8 cellular contexts compared by ENCODE assay signal in the genomic region with DNA sequence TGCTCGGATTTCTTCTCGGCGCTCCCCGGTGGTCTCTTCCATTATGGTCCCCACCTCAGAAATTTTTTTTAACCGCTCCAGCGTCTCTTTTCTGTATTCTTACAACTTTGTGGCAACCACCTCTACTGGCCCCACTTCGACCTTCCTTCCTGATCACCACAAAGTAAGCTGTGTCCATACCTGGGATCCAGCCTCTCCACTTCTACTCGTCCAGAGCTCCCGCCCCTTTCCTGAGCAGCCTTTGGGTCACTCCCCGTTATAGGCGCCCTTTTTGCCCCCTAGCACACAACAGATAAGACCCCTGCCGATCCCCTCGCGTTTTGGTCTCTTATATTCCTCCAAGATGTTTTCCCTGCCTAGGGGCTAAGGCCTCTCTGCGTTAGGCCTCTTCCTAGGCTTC. TPM values are rescaled to one million over a fixed set of nuclear protein-coding genes. Genes with fewer than 3 reads are reported as not detected.
DNase-seq lines count a peak whose midpoint lies in the region; ATAC-seq, FAIRE-seq and TF ChIP-seq lines count a peak whose summit lies in the region.

No MANE protein-coding gene starts in this region.

- no peak for DNase-seq in activated naive CD4-positive, alpha-beta T cell treated with anti-CD3 and anti-CD28 coated beads, Interleukin-2, amount 50 U/mL, for 16 hours
- DNase-seq in WTC11 (ENCODE audit: low spot score) (no peak), iPS DF 6.9 (ENCODE audit: low read depth, low spot score) (no peak), CD1c-positive myeloid dendritic cell (ENCODE audit: extremely low spot score) (no peak), GM19239 (ENCODE audit: insufficient read length, low spot score) (no peak)
- no peak for DNase-seq in stimulated activated naive B cell treated with anti-CD40 and anti-IgM and Interleukin-4, amounts not matched to agents 10 μg/mL and 1 μg/mL and 100 μg/mL, for 72 hours
- DNase-seq in activated effector memory CD4-positive, alpha-beta T cell treated with Interleukin-2 at 50 U/mL for 16 hours = no peak

- H3K36me3 Mint-ChIP-seq in activated naive CD4-positive, alpha-beta T cell treated with anti-CD3 and anti-CD28 coated beads, Interleukin-2, amount 50 U/mL, for 24 hours = peaks cover 46% of the 10 kb centered on the region
- peaks cover 52% of the 10 kb centered on the region for H3K36me3 Mint-ChIP-seq in WTC11
- peaks cover 53 to 69% of the 10 kb centered on the region in 2 donors for H3K36me3 Mint-ChIP-seq in stimulated activated naive B cell treated with anti-CD40 and anti-IgM and Interleukin-4, amounts not matched to agents 10 μg/mL and 1 μg/mL and 100 μg/mL, for 72 hours

- POLR2A ChIA-PET in WTC11 (lab: Charles Lee) = no interaction called here

- peaks cover 4% of the 10 kb centered on the region; the same call in 1 of the 2 replicates for H3K36me3 ChIP-seq in iPS DF 6.9 (ENCODE audit: control insufficient read depth, insufficient read depth, low read length)

- H3K27me3 Mint-ChIP-seq in activated naive CD4-positive, alpha-beta T cell treated with anti-CD3 and anti-CD28 coated beads, Interleukin-2, amount 50 U/mL, for 24 hours = no peaks in the 10 kb centered on the region
- H3K27me3 Mint-ChIP-seq in WTC11 (ENCODE audit: low read depth) = no peaks in the 10 kb centered on the region
- no peaks in the 10 kb centered on the region for H3K27me3 Mint-ChIP-seq in stimulated activated naive B cell treated with anti-CD40 and anti-IgM and Interleukin-4, amounts not matched to agents 10 μg/mL and 1 μg/mL and 100 μg/mL, for 72 hours

- no peaks in the 10 kb centered on the region for H3K27me3 ChIP-seq in iPS DF 6.9 (ENCODE audit: control insufficient read depth, insufficient read depth, low read length)

- FAIRE-seq in GM19239 (lab: Jason Lieb, UNC) = no peak

- no CpG with 5 or more reads among the region's 15 CpGs for WGBS in iPS DF 6.9 (ENCODE audit: insufficient coverage, insufficient read length)

- H3K27ac Mint-ChIP-seq in activated naive CD4-positive, alpha-beta T cell treated with anti-CD3 and anti-CD28 coated beads, Interleukin-2, amount 50 U/mL, for 24 hours = peak overlapping the region; percentile 97
- peak overlapping the region; percentile 93 for H3K27ac Mint-ChIP-seq in WTC11
- peak overlapping the region; percentile 99 for H3K27ac Mint-ChIP-seq in stimulated activated naive B cell treated with anti-CD40 and anti-IgM and Interleukin-4, amounts not matched to agents 10 μg/mL and 1 μg/mL and 100 μg/mL, for 72 hours

- no peaks in the 10 kb centered on the region for H3K9me3 ChIP-seq in iPS DF 6.9 (ENCODE audit: control insufficient read depth, insufficient read depth, low read length)

- no peak for TF ChIP-seq CTCF in WTC11 (IDR thresholded peaks at IDR 0.05)

- peak; percentile 38 for ATAC-seq in WTC11
- ATAC-seq in stimulated activated naive B cell treated with anti-CD40 and anti-IgM and Interleukin-4, amounts not matched to agents 10 μg/mL and 1 μg/mL and 100 μg/mL, for 72 hours (replicated peaks) = peak in 1 of 2 donors; percentile 1

- peaks cover 41% of the 10 kb centered on the region for H3K4me1 Mint-ChIP-seq in activated naive CD4-positive, alpha-beta T cell treated with anti-CD3 and anti-CD28 coated beads, Interleukin-2, amount 50 U/mL, for 24 hours
- H3K4me1 Mint-ChIP-seq in WTC11 = peaks cover 11% of the 10 kb centered on the region
- H3K4me1 Mint-ChIP-seq in stimulated activated naive B cell treated with anti-CD40 and anti-IgM and Interleukin-4, amounts not matched to agents 10 μg/mL and 1 μg/mL and 100 μg/mL, for 72 hours = peaks cover 21 to 46% of the 10 kb centered on the region in 2 donors

- no peak overlapping the region for H3K27ac ChIP-seq in iPS DF 6.9 (ENCODE audit: low read length)

- peaks cover 4% of the 10 kb centered on the region for H3K9me3 Mint-ChIP-seq in activated naive CD4-positive, alpha-beta T cell treated with anti-CD3 and anti-CD28 coated beads, Interleukin-2, amount 50 U/mL, for 24 hours
- H3K9me3 Mint-ChIP-seq in WTC11 = peaks cover 15% of the 10 kb centered on the region
- H3K9me3 Mint-ChIP-seq in stimulated activated naive B cell treated with anti-CD40 and anti-IgM and Interleukin-4, amounts not matched to agents 10 μg/mL and 1 μg/mL and 100 μg/mL, for 72 hours = peaks cover 0 to 5% of the 10 kb centered on the region in 2 donors

- peak overlapping the region; percentile 97 for H3K4me3 Mint-ChIP-seq in activated naive CD4-positive, alpha-beta T cell treated with anti-CD3 and anti-CD28 coated beads, Interleukin-2, amount 50 U/mL, for 24 hours
- peak overlapping the region; percentile 95 for H3K4me3 Mint-ChIP-seq in WTC11
- peak overlapping the region; percentile 95 to 98 for H3K4me3 Mint-ChIP-seq in stimulated activated naive B cell treated with anti-CD40 and anti-IgM and Interleukin-4, amounts not matched to agents 10 μg/mL and 1 μg/mL and 100 μg/mL, for 72 hours

- CTCF ChIA-PET in WTC11 (lab: Charles Lee) = no interaction called here

- 0 out of 2 replicates have a peak, but pooled peaks cover 2% of the 10 kb centered on the region for H3K4me1 ChIP-seq in iPS DF 6.9 (ENCODE audit: control insufficient read depth, insufficient read depth, low read length)

- H3K4me3 ChIP-seq in iPS DF 6.9 (ENCODE audit: low read length) = peak overlapping the region; percentile 78

TF ChIP-seq in WTC11, 78 proteins besides CTCF, POLR2A, EP300 and RAD21:
- TF ChIP-seq, protein P1, sequence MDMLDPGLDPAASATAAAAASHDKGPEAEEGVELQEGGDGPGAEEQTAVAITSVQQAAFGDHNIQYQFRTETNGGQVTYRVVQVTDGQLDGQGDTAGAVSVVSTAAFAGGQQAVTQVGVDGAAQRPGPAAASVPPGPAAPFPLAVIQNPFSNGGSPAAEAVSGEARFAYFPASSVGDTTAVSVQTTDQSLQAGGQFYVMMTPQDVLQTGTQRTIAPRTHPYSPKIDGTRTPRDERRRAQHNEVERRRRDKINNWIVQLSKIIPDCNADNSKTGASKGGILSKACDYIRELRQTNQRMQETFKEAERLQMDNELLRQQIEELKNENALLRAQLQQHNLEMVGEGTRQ (CRISPR knock-in tag; IDR thresholded peaks at IDR 0.05) = no peak
- TF ChIP-seq ETV6 (CRISPR knock-in tag; IDR thresholded peaks at IDR 0.05) (no peak), SMAD4 (CRISPR knock-in tag; IDR thresholded peaks at IDR 0.05) (no peak), JAZF1 (CRISPR knock-in tag; IDR thresholded peaks at IDR 0.05) (no peak)
- TF ChIP-seq, protein P2, sequence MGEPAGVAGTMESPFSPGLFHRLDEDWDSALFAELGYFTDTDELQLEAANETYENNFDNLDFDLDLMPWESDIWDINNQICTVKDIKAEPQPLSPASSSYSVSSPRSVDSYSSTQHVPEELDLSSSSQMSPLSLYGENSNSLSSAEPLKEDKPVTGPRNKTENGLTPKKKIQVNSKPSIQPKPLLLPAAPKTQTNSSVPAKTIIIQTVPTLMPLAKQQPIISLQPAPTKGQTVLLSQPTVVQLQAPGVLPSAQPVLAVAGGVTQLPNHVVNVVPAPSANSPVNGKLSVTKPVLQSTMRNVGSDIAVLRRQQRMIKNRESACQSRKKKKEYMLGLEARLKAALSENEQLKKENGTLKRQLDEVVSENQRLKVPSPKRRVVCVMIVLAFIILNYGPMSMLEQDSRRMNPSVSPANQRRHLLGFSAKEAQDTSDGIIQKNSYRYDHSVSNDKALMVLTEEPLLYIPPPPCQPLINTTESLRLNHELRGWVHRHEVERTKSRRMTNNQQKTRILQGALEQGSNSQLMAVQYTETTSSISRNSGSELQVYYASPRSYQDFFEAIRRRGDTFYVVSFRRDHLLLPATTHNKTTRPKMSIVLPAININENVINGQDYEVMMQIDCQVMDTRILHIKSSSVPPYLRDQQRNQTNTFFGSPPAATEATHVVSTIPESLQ (CRISPR knock-in tag; IDR thresholded peaks at IDR 0.05) = no peak

RNA-seq across cellular contexts. Expression of a gene that starts 0.6 kb away (rescaled TPM):
- total RNA-seq in WTC11 (2021) = 46.0 to 53.8 TPM (median 51.0 TPM) in 3 replicates

RNA-seq across cellular contexts. Expression of a gene that starts 0.6 kb away (rescaled TPM):
- total RNA-seq in WTC11 (2021) = 84.1 to 100 TPM (median 89.6 TPM) in 3 replicates
